In genomic region chr10:132825783-132826523, GRCh38 we compare ENCODE assay signal across 5 cellular contexts. TPM values are rescaled to one million over a fixed set of nuclear protein-coding genes. Genes with fewer than 3 reads are reported as not detected.
"Had no signal": no experiment of that assay in that cellular context is flagged by ENCODE, and none has a peak within 500 bp of the region (broad histone marks: within the 10 kb centered on the region; RNA-seq: fewer than 3 reads in every experiment).

No MANE protein-coding gene starts in this region.

RNA-seq across cellular contexts. Expression of gene NKX6-2, which starts 40.0 kb away (rescaled TPM):
- total RNA-seq: LHCN-M2, MCF 10A, OCI-LY7, PC-3, SJCRH30 had no signal
